Comparison of ENCODE assay signal across 1 cellular context in the genomic region with DNA sequence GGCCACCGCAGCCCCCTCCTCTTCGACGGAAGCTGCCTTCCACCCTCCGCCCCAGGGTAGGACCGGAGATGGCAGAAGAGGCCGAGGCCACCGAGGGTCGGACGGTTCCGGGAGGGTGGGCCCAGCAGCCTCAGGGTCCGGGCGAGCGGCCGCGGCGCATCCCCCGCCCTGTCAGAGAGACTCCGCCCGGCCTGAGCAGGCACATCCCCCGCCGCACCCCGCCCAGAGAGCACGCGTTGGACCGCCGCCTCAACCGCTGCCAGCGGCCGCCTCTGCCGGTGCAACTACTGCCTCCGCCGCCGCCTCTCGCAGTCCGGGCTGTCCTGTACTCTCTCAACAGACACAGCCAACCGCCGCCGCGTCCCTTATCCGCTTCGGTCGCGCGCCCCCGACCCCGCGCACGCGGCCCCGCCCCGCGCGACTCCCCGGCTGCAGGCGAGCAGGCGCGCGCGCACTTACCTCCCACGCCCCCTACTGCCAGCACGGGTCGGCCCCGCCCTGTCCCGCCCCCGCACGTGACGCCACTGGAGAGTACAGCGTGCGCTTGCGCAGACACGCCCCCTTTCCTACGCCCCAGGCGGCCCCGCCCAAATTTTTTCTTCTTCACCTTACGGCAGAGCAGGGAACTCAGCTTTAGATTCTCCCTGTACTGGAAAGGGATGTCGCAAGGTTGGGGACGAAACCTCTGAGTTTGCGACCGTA.
TF ChIP-seq lines count a peak whose summit lies in the region.

A gene with protein sequence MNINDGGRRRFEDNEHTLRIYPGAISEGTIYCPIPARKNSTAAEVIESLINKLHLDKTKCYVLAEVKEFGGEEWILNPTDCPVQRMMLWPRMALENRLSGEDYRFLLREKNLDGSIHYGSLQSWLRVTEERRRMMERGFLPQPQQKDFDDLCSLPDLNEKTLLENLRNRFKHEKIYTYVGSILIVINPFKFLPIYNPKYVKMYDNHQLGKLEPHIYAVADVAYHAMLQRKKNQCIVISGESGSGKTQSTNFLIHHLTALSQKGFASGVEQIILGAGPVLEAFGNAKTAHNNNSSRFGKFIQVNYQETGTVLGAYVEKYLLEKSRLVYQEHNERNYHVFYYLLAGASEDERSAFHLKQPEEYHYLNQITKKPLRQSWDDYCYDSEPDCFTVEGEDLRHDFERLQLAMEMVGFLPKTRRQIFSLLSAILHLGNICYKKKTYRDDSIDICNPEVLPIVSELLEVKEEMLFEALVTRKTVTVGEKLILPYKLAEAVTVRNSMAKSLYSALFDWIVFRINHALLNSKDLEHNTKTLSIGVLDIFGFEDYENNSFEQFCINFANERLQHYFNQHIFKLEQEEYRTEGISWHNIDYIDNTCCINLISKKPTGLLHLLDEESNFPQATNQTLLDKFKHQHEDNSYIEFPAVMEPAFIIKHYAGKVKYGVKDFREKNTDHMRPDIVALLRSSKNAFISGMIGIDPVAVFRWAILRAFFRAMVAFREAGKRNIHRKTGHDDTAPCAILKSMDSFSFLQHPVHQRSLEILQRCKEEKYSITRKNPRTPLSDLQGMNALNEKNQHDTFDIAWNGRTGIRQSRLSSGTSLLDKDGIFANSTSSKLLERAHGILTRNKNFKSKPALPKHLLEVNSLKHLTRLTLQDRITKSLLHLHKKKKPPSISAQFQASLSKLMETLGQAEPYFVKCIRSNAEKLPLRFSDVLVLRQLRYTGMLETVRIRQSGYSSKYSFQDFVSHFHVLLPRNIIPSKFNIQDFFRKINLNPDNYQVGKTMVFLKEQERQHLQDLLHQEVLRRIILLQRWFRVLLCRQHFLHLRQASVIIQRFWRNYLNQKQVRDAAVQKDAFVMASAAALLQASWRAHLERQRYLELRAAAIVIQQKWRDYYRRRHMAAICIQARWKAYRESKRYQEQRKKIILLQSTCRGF (N-terminal part only) (minus strand): TSS at position 453 of the 702 bp plus-strand sequence. CDS start 71,587 bp downstream, outside the sequence.

TF ChIP-seq in HepG2, 621 proteins besides CTCF, POLR2A, EP300 and RAD21 (continued from another document):
- no peak for TF ChIP-seq SKIL (CRISPR knock-in tag; IDR thresholded peaks at IDR 0.05; ENCODE audit: borderline replicate concordance)
- no peak for TF ChIP-seq GTF2F1 (IDR thresholded peaks at IDR 0.05; ENCODE audit: low read length)
- TF ChIP-seq ZNF503 (CRISPR knock-in tag; IDR thresholded peaks at IDR 0.05): no peak; the same call in 1 of the 2 replicates
- no peak for TF ChIP-seq ESRRA (CRISPR knock-in tag; IDR thresholded peaks at IDR 0.05; ENCODE audit: low read depth)
- no peak for TF ChIP-seq CBX1 (IDR thresholded peaks at IDR 0.05; ENCODE audit: low read depth)
- peak; percentile 69; the same call in 1 of the 2 replicates for TF ChIP-seq GABPB1 (CRISPR knock-in tag; IDR thresholded peaks at IDR 0.05)
- peak; percentile 93 for TF ChIP-seq HNRNPLL (IDR thresholded peaks at IDR 0.05; ENCODE audit: low read depth, low read length, poor library complexity, severe bottlenecking)
- no peak for TF ChIP-seq SCMH1 (CRISPR knock-in tag; IDR thresholded peaks at IDR 0.05; ENCODE audit: borderline replicate concordance)
- no peak for TF ChIP-seq MAFK (conservative IDR thresholded peaks at IDR 0.05 in 1 of 2, IDR thresholded peaks at IDR 0.05 in 1 of 2; ENCODE audit: low read length in 2 of 2)
- no peak for TF ChIP-seq KLF15 (CRISPR knock-in tag; IDR thresholded peaks at IDR 0.05; ENCODE audit: borderline replicate concordance)
- TF ChIP-seq ZNF414 (CRISPR knock-in tag; IDR thresholded peaks at IDR 0.05): no peak
- TF ChIP-seq NR1H2 (CRISPR knock-in tag; IDR thresholded peaks at IDR 0.05; ENCODE audit: borderline replicate concordance, low read depth): no peak
- TF ChIP-seq SP4 (CRISPR knock-in tag; IDR thresholded peaks at IDR 0.05): peak; percentile 97
- peak; percentile 82 for TF ChIP-seq ZFY (CRISPR knock-in tag; IDR thresholded peaks at IDR 0.05)
- TF ChIP-seq U2AF2 (IDR thresholded peaks at IDR 0.05; ENCODE audit: low read depth, low read length): no peak
- TF ChIP-seq, protein P1, sequence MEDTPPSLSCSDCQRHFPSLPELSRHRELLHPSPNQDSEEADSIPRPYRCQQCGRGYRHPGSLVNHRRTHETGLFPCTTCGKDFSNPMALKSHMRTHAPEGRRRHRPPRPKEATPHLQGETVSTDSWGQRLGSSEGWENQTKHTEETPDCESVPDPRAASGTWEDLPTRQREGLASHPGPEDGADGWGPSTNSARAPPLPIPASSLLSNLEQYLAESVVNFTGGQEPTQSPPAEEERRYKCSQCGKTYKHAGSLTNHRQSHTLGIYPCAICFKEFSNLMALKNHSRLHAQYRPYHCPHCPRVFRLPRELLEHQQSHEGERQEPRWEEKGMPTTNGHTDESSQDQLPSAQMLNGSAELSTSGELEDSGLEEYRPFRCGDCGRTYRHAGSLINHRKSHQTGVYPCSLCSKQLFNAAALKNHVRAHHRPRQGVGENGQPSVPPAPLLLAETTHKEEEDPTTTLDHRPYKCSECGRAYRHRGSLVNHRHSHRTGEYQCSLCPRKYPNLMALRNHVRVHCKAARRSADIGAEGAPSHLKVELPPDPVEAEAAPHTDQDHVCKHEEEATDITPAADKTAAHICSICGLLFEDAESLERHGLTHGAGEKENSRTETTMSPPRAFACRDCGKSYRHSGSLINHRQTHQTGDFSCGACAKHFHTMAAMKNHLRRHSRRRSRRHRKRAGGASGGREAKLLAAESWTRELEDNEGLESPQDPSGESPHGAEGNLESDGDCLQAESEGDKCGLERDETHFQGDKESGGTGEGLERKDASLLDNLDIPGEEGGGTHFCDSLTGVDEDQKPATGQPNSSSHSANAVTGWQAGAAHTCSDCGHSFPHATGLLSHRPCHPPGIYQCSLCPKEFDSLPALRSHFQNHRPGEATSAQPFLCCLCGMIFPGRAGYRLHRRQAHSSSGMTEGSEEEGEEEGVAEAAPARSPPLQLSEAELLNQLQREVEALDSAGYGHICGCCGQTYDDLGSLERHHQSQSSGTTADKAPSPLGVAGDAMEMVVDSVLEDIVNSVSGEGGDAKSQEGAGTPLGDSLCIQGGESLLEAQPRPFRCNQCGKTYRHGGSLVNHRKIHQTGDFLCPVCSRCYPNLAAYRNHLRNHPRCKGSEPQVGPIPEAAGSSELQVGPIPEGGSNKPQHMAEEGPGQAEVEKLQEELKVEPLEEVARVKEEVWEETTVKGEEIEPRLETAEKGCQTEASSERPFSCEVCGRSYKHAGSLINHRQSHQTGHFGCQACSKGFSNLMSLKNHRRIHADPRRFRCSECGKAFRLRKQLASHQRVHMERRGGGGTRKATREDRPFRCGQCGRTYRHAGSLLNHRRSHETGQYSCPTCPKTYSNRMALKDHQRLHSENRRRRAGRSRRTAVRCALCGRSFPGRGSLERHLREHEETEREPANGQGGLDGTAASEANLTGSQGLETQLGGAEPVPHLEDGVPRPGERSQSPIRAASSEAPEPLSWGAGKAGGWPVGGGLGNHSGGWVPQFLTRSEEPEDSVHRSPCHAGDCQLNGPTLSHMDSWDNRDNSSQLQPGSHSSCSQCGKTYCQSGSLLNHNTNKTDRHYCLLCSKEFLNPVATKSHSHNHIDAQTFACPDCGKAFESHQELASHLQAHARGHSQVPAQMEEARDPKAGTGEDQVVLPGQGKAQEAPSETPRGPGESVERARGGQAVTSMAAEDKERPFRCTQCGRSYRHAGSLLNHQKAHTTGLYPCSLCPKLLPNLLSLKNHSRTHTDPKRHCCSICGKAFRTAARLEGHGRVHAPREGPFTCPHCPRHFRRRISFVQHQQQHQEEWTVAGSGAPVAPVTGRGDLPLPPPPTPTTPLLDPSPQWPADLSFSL (CRISPR knock-in tag; IDR thresholded peaks at IDR 0.05): no peak
- TF ChIP-seq, protein P2, sequence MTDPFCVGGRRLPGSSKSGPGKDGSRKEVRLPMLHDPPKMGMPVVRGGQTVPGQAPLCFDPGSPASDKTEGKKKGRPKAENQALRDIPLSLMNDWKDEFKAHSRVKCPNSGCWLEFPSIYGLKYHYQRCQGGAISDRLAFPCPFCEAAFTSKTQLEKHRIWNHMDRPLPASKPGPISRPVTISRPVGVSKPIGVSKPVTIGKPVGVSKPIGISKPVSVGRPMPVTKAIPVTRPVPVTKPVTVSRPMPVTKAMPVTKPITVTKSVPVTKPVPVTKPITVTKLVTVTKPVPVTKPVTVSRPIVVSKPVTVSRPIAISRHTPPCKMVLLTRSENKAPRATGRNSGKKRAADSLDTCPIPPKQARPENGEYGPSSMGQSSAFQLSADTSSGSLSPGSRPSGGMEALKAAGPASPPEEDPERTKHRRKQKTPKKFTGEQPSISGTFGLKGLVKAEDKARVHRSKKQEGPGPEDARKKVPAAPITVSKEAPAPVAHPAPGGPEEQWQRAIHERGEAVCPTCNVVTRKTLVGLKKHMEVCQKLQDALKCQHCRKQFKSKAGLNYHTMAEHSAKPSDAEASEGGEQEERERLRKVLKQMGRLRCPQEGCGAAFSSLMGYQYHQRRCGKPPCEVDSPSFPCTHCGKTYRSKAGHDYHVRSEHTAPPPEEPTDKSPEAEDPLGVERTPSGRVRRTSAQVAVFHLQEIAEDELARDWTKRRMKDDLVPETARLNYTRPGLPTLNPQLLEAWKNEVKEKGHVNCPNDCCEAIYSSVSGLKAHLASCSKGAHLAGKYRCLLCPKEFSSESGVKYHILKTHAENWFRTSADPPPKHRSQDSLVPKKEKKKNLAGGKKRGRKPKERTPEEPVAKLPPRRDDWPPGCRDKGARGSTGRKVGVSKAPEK (CRISPR knock-in tag; IDR thresholded peaks at IDR 0.05; ENCODE audit: borderline replicate concordance): no peak
